1 cellular context compared by ENCODE assay signal in genomic region chr11:12741671-12742216, GRCh38.
TF ChIP-seq lines count a peak whose summit lies in the region.

No MANE protein-coding gene starts in this region.

TF ChIP-seq in HEK293T, 16 proteins besides CTCF, POLR2A, EP300 and RAD21 (continued from another document):
- TF ChIP-seq ZNF384 (IDR thresholded peaks at IDR 0.05) (no peak), ELF4 (IDR thresholded peaks at IDR 0.05) (no peak), FOXA1 (IDR thresholded peaks at IDR 0.05) (no peak), FOXM1 (IDR thresholded peaks at IDR 0.05; ENCODE audit: borderline replicate concordance) (no peak), PKNOX1 (IDR thresholded peaks at IDR 0.05) (no peak), FOXK2 (IDR thresholded peaks at IDR 0.05) (no peak), L3MBTL2 (conservative IDR thresholded peaks at IDR 0.05) (no peak), LEF1 (IDR thresholded peaks at IDR 0.05; ENCODE audit: borderline replicate concordance) (no peak)
